Comparison of ENCODE assay signal across 19 cellular contexts in the genomic region with DNA sequence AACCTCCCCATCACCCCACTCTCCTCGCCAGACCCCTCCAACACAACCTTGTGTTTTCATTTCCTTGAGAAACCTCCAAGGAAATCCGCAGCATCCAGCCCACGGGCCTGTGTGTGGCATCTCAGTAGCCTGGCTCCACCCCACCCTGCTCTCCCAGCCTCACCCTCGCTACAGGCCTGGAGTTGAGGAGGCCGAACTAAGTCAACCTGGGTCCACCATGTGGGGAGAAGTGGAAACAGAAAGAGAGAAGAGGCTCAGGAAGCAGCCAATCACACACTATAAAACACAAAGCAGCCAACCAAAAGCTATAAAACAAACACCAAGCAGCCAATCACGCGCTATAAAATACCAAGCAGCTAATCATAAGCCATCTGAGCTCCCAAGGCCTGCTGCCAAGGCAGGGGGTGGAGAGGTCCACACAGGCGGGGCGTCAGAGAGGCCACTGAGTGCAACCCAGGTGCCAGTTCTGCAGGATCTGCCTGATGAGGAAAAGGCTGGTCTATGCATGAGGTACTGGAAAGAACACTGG.
DNase-seq lines count a peak whose midpoint lies in the region; ATAC-seq, FAIRE-seq and TF ChIP-seq lines count a peak whose summit lies in the region.
"Had no signal": no experiment of that assay in that cellular context is flagged by ENCODE, and none has a peak within 500 bp of the region (broad histone marks: within the 10 kb centered on the region; RNA-seq: fewer than 3 reads in every experiment).

No MANE protein-coding gene starts in this region.

- H3K27ac ChIP-seq in sigmoid colon = peak overlapping the region in 1 of 4 donors; percentile 49
- no peak overlapping the region for H3K27ac ChIP-seq in SJCRH30
- H3K27ac ChIP-seq: SJSA1 had no signal

- ATAC-seq in HG02610 (IDR thresholded peaks at IDR 0.05; ENCODE audit: unreplicated experiment) (no peak), HG02798 (IDR thresholded peaks at IDR 0.05; ENCODE audit: poor library complexity, unreplicated experiment) (no peak)
- ATAC-seq: activated CD8-positive, alpha-beta T cell treated with anti-CD3 and anti-CD28 coated beads for 36 hours; natural killer cell had no signal

- H3K9me3 ChIP-seq in sigmoid colon (no peaks in the 10 kb centered on the region), SJCRH30 (replicated peaks) (no peaks in the 10 kb centered on the region)
- H3K9me3 ChIP-seq: SJSA1 had no signal

- intact Hi-C loops in sigmoid colon (cut with DNase I) = no loop called here

- H3K36me3 ChIP-seq in bronchial epithelial cell (ENCODE audit: control insufficient read depth, insufficient read depth, low read length) = no peaks in the 10 kb centered on the region
- H3K36me3 ChIP-seq in sigmoid colon = no peaks in the 10 kb centered on the region
- no peaks in the 10 kb centered on the region for H3K36me3 ChIP-seq in SJCRH30

- TF ChIP-seq CTCF in bronchial epithelial cell (IDR thresholded peaks at IDR 0.05; ENCODE audit: insufficient read depth, low read length, severe bottlenecking) (no peak), sigmoid colon (IDR thresholded peaks at IDR 0.05) (no peak)

- peaks cover 0 to 64% (median 35%) of the 10 kb centered on the region in 4 donors for H3K4me1 ChIP-seq in sigmoid colon
- H3K4me1 ChIP-seq in SJCRH30 = peaks cover 24% of the 10 kb centered on the region
- H3K4me1 ChIP-seq: SJSA1 had no signal

- H3K27me3 ChIP-seq in bronchial epithelial cell (ENCODE audit: control insufficient read depth, insufficient read depth, low read length) (no peaks in the 10 kb centered on the region), sigmoid colon (no peaks in the 10 kb centered on the region), SJCRH30 (no peaks in the 10 kb centered on the region)
- H3K27me3 ChIP-seq: SJSA1 had no signal

- no peak for FAIRE-seq in bronchial epithelial cell (lab: Jason Lieb, UNC)
- FAIRE-seq: A204.1, G401.6, keratinocyte, TTC549 had no signal

- 77 to 85% methylated on average over 9 of the region's 9 CpGs for WGBS in sigmoid colon, 2 donors

- H3K4me3 ChIP-seq in bronchial epithelial cell (ENCODE audit: low read depth, low read length) (no peak overlapping the region), sigmoid colon (no peak overlapping the region), SJCRH30 (no peak overlapping the region)
- H3K4me3 ChIP-seq: SJSA1 had no signal

- no peak for TF ChIP-seq POLR2A in sigmoid colon (IDR thresholded peaks at IDR 0.05)

- TF ChIP-seq EP300 in sigmoid colon (IDR thresholded peaks at IDR 0.05) = no peak

- peak; percentile 42 for DNase-seq in NCI-H2196 (lab: John Stamatoyannopoulos, UW; ENCODE audit: unreplicated experiment)
- no peak for DNase-seq in NCI-H2196 treated with DMSO at 0.1 percent for 48 hours (lab: John Stamatoyannopoulos, UW; ENCODE audit: unreplicated experiment)
- peak; percentile 13 for DNase-seq in bronchial epithelial cell (ENCODE audit: low read depth)
- peak; percentile 85 for DNase-seq in kidney tubule cell (ENCODE audit: low spot score)
- peak; percentile 57 for DNase-seq in sigmoid colon
- DNase-seq in SJCRH30 = no peak
- DNase-seq: activated CD8-positive, alpha-beta T cell treated with anti-CD3 and anti-CD28 coated beads for 36 hours; CD4-positive, alpha-beta memory T cell; natural killer cell; NCI-H1930; NK-92 treated with Interleukin-12 subunit alpha and Interleukin-12 subunit beta, amount 100 ng/mL, for 24 hours; stimulated activated CD4-positive, alpha-beta T cell treated with anti-CD3 and anti-CD28 coated beads, Interleukin-2, amount 100 ng/mL, for 24 hours had no signal

Comparison
In these comparisons a context has a peak if more than half of its experiments do, and no peak if none do; other contexts are left out.
1. DNase-seq: peak in NCI-H2196 (single experiment), bronchial epithelial cell (single experiment), kidney tubule cell (single experiment) and sigmoid colon (single experiment); none in NCI-H2196 treated with DMSO at 0.1 percent for 48 hours (single experiment) and SJCRH30 (0 of 2).